In genomic region chr12:1405619-1406018, GRCh38 we compare ENCODE assay signal across 8 cellular contexts.
"Had no signal": no experiment of that assay in that cellular context is flagged by ENCODE, and none has a peak within 500 bp of the region (broad histone marks: within the 10 kb centered on the region; RNA-seq: fewer than 3 reads in every experiment).

No MANE protein-coding gene starts in this region.

- DNase-seq: GDM1, GF-D8 had no signal

- ATAC-seq: GM12878 had no signal

- FAIRE-seq: G401.6, GM12878, GM12891, GM12892, GM18507, GM19239 had no signal

- H3K4me3 ChIP-seq: GM12878 had no signal
